ENCODE assay signal across 8 cellular contexts in the genomic region with DNA sequence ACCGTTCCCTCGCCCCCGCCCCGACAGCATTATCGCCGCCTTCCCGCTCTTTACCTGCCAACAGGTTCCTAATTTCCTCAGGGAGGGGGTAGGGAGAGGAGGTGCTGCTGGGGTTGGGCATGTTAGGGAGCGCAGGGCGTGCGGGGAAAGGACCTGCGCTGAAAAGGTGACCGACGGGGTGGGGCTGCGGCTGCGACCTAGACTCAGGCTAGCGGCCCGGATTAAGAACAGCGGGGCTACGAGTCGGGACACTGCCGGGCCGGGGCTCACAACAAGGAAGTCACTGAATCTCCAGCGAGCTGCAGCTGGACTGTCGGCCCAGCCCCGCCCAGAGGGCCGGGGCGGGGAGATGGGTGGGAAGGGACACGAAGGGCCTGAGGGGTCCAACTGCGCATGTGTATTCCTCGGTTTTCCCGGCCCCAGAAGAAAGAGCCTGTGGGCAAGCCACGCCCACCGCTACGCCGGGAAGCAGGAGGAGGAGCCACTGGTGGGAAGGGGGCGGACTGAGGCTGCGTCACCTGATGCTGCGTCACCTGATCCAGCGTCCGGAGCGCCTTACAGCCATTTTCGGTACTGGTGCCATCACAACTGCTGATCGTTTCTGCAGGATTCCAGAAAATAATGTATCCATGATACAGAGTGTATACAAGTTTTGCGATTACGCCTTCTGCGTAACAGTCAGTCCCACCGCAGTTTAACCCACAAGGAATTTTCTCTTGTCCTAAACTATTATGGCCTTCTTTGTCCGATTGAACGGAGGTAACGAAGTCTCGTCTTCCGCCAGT. TPM values are rescaled to one million over a fixed set of nuclear protein-coding genes. Genes with fewer than 3 reads are reported as not detected.
A peak's percentile ranks its signal among the peaks of the same experiment; 100 is the strongest.
DNase-seq lines count a peak whose midpoint lies in the region; ATAC-seq and TF ChIP-seq lines count a peak whose summit lies in the region.

Gene SKAP2, minus strand, starts transcription at position 282 of the 785 bp plus-strand sequence. Its CDS starts 161 bp downstream, at position 121.

- no peaks in the 10 kb centered on the region; the same call in 1 of the 2 replicates for H3K79me2 ChIP-seq in OCI-LY1 (ENCODE audit: insufficient read depth, low read length)

- H3K4me1 Mint-ChIP-seq in endothelial cell (ENCODE audit: unreplicated experiment) (peaks cover 8% of the 10 kb centered on the region), mesothelial cell of epicardium (peaks cover 55% of the 10 kb centered on the region)

- DNase-seq in COLO668 (lab: John Stamatoyannopoulos, UW; ENCODE audit: unreplicated experiment) (peak; percentile 100), HS-5 (ENCODE audit: low read depth) (peak; percentile 96), activated T-cell treated with anti-CD3 and anti-CD28 coated beads for 1 hour (ENCODE audit: low read depth) (peak; percentile 62), endothelial cell (ENCODE audit: low spot score) (peak; percentile 98), mesothelial cell of epicardium (ENCODE audit: low spot score in 2 of 2, unreplicated experiment in 2 of 2) (peak; percentile 98 to 99)
- DNase-seq in stimulated activated CD8-positive, alpha-beta memory T cell treated with anti-CD3 and anti-CD28 coated beads, Interleukin-15, amount 100 ng/mL, for 48 hours (ENCODE audit: low read depth in 2 of 2), result peak; percentile 80 to 85

- H3K4me1 ChIP-seq in OCI-LY1 (ENCODE audit: insufficient read depth, low read length, severe bottlenecking), result peaks cover 30% of the 10 kb centered on the region

- H3K36me3 Mint-ChIP-seq in endothelial cell (ENCODE audit: low read depth, unreplicated experiment) (no peaks in the 10 kb centered on the region), mesothelial cell of epicardium (no peaks in the 10 kb centered on the region)

- peak within 1 kb of the TSS; percentile 73 for H3K9ac ChIP-seq in OCI-LY1 (ENCODE audit: low read length)

- no peaks in the 10 kb centered on the region for H3K27me3 ChIP-seq in OCI-LY1 (ENCODE audit: insufficient read depth, low read length)

- H3K27me3 Mint-ChIP-seq in endothelial cell (ENCODE audit: unreplicated experiment), result peaks cover 2% of the 10 kb centered on the region
- H3K27me3 Mint-ChIP-seq in mesothelial cell of epicardium (ENCODE audit: low read depth), result no peaks in the 10 kb centered on the region

- peak within 1 kb of the TSS; percentile 76 for H3K4me2 ChIP-seq in OCI-LY1 (ENCODE audit: low read length)

- no peaks in the 10 kb centered on the region for H3K9me3 ChIP-seq in OCI-LY1 (ENCODE audit: low read length)

- no peaks in the 10 kb centered on the region for H3F3A ChIP-seq in OCI-LY1 (ENCODE audit: insufficient read depth, low read length)

- H3K9me2 ChIP-seq in OCI-LY1 (ENCODE audit: low read depth, low read length), result no peaks in the 10 kb centered on the region

- H3K4me3 ChIP-seq in OCI-LY1 (ENCODE audit: low read depth, low read length, poor library complexity, severe bottlenecking), result peak within 1 kb of the TSS; percentile 73

- H3K9me3 Mint-ChIP-seq in endothelial cell (ENCODE audit: unreplicated experiment), result no peaks in the 10 kb centered on the region
- H3K9me3 Mint-ChIP-seq in mesothelial cell of epicardium, result peaks cover 8% of the 10 kb centered on the region

- H3K36me3 ChIP-seq in OCI-LY1 (ENCODE audit: insufficient read depth, low read length), result no peaks in the 10 kb centered on the region

- no peaks in the 10 kb centered on the region for H4K20me1 ChIP-seq in OCI-LY1 (ENCODE audit: insufficient read depth, low read length)

- TF ChIP-seq CTCF in OCI-LY1 (IDR thresholded peaks at IDR 0.05; ENCODE audit: low read length), result no peak
- no peak for TF ChIP-seq CTCF in endothelial cell (IDR thresholded peaks at IDR 0.05; ENCODE audit: unreplicated experiment)
- TF ChIP-seq CTCF in mesothelial cell of epicardium (IDR thresholded peaks at IDR 0.05; ENCODE audit: unreplicated experiment), result no peak

- peak within 1 kb of the TSS; percentile 36 for H3K27ac ChIP-seq in OCI-LY1 (ENCODE audit: low read depth, low read length, poor library complexity, severe bottlenecking)

- peak; percentile 85 for ATAC-seq in GM19468 (IDR thresholded peaks at IDR 0.05; ENCODE audit: extremely low read depth, unreplicated experiment)

- peak within 1 kb of the TSS; percentile 96 for H3K27ac Mint-ChIP-seq in endothelial cell (ENCODE audit: unreplicated experiment)
- H3K27ac Mint-ChIP-seq in mesothelial cell of epicardium, result peak within 1 kb of the TSS; percentile 99

- peak within 1 kb of the TSS; percentile 62 for H2AFZ ChIP-seq in OCI-LY1 (ENCODE audit: low read length)

- peak within 1 kb of the TSS; percentile 95 for H3K4me3 Mint-ChIP-seq in endothelial cell (ENCODE audit: unreplicated experiment)
- H3K4me3 Mint-ChIP-seq in mesothelial cell of epicardium, result peak within 1 kb of the TSS; percentile 99

RNA-seq across cellular contexts. Expression of gene SKAP2, which starts in this region (rescaled TPM):
- total RNA-seq in endothelial cell (ENCODE audit: unreplicated experiment) (24.7 TPM), mesothelial cell of epicardium (48.1 to 58.4 TPM (median 50.8 TPM) in 3 replicates)

Comparison
In these comparisons a context has a peak if more than half of its experiments do, and no peak if none do; other contexts are left out.
1. Peak in every context shown above with its lines: DNase-seq, ATAC-seq, H3K4me3 ChIP-seq and H3K27ac ChIP-seq.